In genomic region chr11:68495330-68495729, GRCh38 we compare ENCODE assay signal across 1 cellular context.
TF ChIP-seq lines count a peak whose summit lies in the region.

No MANE protein-coding gene starts in this region.

TF ChIP-seq in K562, 482 proteins besides CTCF, POLR2A, EP300 and RAD21 (continued from another document):
- TF ChIP-seq ZBTB40 (IDR thresholded peaks at IDR 0.05) (0 out of 2 replicates have a peak, but pooled peaks have one; percentile 48), ZBTB40 (CRISPR knock-in tag; IDR thresholded peaks at IDR 0.05) (no peak)
